Comparison of ENCODE assay signal across 9 cellular contexts in genomic region chr7:128031901-128032604, GRCh38. TPM values are rescaled to one million over a fixed set of nuclear protein-coding genes. Genes with fewer than 3 reads are reported as not detected.
DNase-seq lines count a peak whose midpoint lies in the region; ATAC-seq, FAIRE-seq and TF ChIP-seq lines count a peak whose summit lies in the region.
"Had no signal": no experiment of that assay in that cellular context is flagged by ENCODE, and none has a peak within 500 bp of the region (broad histone marks: within the 10 kb centered on the region; RNA-seq: fewer than 3 reads in every experiment).

No MANE protein-coding gene starts in this region.

- ATAC-seq in HG03521 (IDR thresholded peaks at IDR 0.05; ENCODE audit: unreplicated experiment) = peak; percentile 71
- ATAC-seq: HCT116 had no signal

- H3K4me1 ChIP-seq in skeletal muscle satellite cell (ENCODE audit: control insufficient read depth, insufficient read depth, low read length) = peaks cover 47% of the 10 kb centered on the region

- peak overlapping the region; percentile 92 for H3K4me2 ChIP-seq in skeletal muscle satellite cell (ENCODE audit: low read length)

- DNase-seq in AG20443 (ENCODE audit: low spot score) (peak; percentile 91), GM19239 (ENCODE audit: insufficient read length, low spot score) (peak; percentile 63), T-helper 9 cell (peak; percentile 21), astrocyte of the spinal cord (ENCODE audit: low read depth, low spot score) (peak; percentile 87), hypothalamus (lab: John Stamatoyannopoulos, UW) (peak in 29 of 51 donors; percentile 20 to 77 (median 55)), HuH-7 (ENCODE audit: low spot score) (no peak)

- FAIRE-seq in GM19239 (lab: Jason Lieb, UNC) = no peak

- H3K9ac ChIP-seq in skeletal muscle satellite cell (ENCODE audit: low read depth, low read length) = peak overlapping the region; percentile 72

- peak; percentile 38 for TF ChIP-seq CTCF in astrocyte of the spinal cord (IDR thresholded peaks at IDR 0.05; ENCODE audit: low read depth, low read length)

- in situ Hi-C loops in astrocyte of the spinal cord (cut with HindIII; ENCODE audit: low sequenced_read_pairs) = no loop called here

- peak overlapping the region; percentile 16 for H3K4me3 ChIP-seq in astrocyte of the spinal cord (ENCODE audit: low read depth, low read length)
- peak overlapping the region; percentile 73 for H3K4me3 ChIP-seq in skeletal muscle satellite cell (ENCODE audit: low read length)

- no peaks in the 10 kb centered on the region for H3K9me3 ChIP-seq in skeletal muscle satellite cell (replicated peaks; ENCODE audit: low read length)

- H3K36me3 ChIP-seq in skeletal muscle satellite cell (ENCODE audit: insufficient read depth, low read length) = peaks cover 11% of the 10 kb centered on the region

- no peaks in the 10 kb centered on the region for H3K27me3 ChIP-seq in skeletal muscle satellite cell (ENCODE audit: control insufficient read depth, insufficient read depth, low read length)

RNA-seq across cellular contexts. Expression of gene LRRC4, which starts 0.8 kb away (rescaled TPM):
- under 0.01 and 0.44 TPM in 2 replicates for total RNA-seq in skeletal muscle satellite cell (2012; rRNA removed)
